In genomic region chr7:44646921-44647636, GRCh38 we compare ENCODE assay signal across 15 cellular contexts.
"Had no signal": no experiment of that assay in that cellular context is flagged by ENCODE, and none has a peak within 500 bp of the region (broad histone marks: within the 10 kb centered on the region; RNA-seq: fewer than 3 reads in every experiment).

No MANE protein-coding gene starts in this region.

- ATAC-seq: activated T-helper 17 cell treated with anti-CD3 and anti-CD28 coated beads, Interleukin-2, amount 50 U/mL, for 72 hours; natural killer cell treated with Interleukin-12 subunit alpha and Interleukin-12 subunit beta and Interleukin-15 and Interleukin-18, amount 100 ng/mL, for 72 hours had no signal

- DNase-seq: activated CD4-positive, alpha-beta memory T cell treated with anti-CD3 and anti-CD28 coated beads, Interleukin-2, amount 10 ng/mL, durations not matched to agents 7 days and 5 days; activated CD8-positive, alpha-beta memory T cell treated with anti-CD3 and anti-CD28 coated beads, Interleukin-2, amount 50 U/mL, for 48 hours; activated naive CD4-positive, alpha-beta T cell treated with anti-CD3 and anti-CD28 coated beads, Interleukin-2, amount 50 U/mL, for 16 hours; amniotic stem cell; brain microvascular endothelial cell; immature natural killer cell; left cardiac atrium; stimulated activated CD4-positive, alpha-beta T cell treated with anti-CD3 and anti-CD28 coated beads, Interleukin-4, amount 100 ng/mL, for 24 hours; stomach; tibial artery had no signal

- H3K27me3 ChIP-seq: brain microvascular endothelial cell, stomach, tibial artery, vagina had no signal

- H3K4me3 ChIP-seq: stomach, tibial artery, vagina had no signal

- H3K27ac Mint-ChIP-seq: natural killer cell treated with Interleukin-12 subunit alpha and Interleukin-12 subunit beta and Interleukin-15 and Interleukin-18, amount 100 ng/mL, for 72 hours; T-helper 2 cell treated with Interferon-gamma antibody and Interleukin-4, amounts not matched to agents 5 μg/mL and 100 μg/mL, for 36 hours had no signal

- H3K27me3 Mint-ChIP-seq: activated CD4-positive, alpha-beta memory T cell treated with anti-CD3 and anti-CD28 coated beads, Interleukin-2, amount 10 ng/mL, durations not matched to agents 7 days and 5 days; activated T-helper 17 cell treated with anti-CD3 and anti-CD28 coated beads, Interleukin-2, amount 50 U/mL, for 72 hours; dendritic cell treated with granulocyte-macrophage colony-stimulating factor and Interleukin-4, amounts not matched to agents 40 ng/mL and 50 ng/mL, for 4 days; natural killer cell treated with Interleukin-12 subunit alpha and Interleukin-12 subunit beta and Interleukin-15 and Interleukin-18, amount 100 ng/mL, for 72 hours had no signal

- H3K27ac ChIP-seq: brain microvascular endothelial cell, stomach, tibial artery, vagina had no signal

- H3K9me3 ChIP-seq: stomach, tibial artery, vagina had no signal

- H3K4me1 ChIP-seq: tibial artery, vagina had no signal

- H3K9me3 Mint-ChIP-seq: activated CD4-positive, alpha-beta memory T cell treated with anti-CD3 and anti-CD28 coated beads, Interleukin-2, amount 10 ng/mL, durations not matched to agents 7 days and 5 days; activated T-helper 17 cell treated with anti-CD3 and anti-CD28 coated beads, Interleukin-2, amount 50 U/mL, for 72 hours; dendritic cell treated with granulocyte-macrophage colony-stimulating factor and Interleukin-4, amounts not matched to agents 40 ng/mL and 50 ng/mL, for 4 days; immature natural killer cell; natural killer cell treated with Interleukin-12 subunit alpha and Interleukin-12 subunit beta and Interleukin-15 and Interleukin-18, amount 100 ng/mL, for 72 hours; T-helper 2 cell treated with Interferon-gamma antibody and Interleukin-4, amounts not matched to agents 5 μg/mL and 100 μg/mL, for 36 hours had no signal

- H3K4me3 Mint-ChIP-seq: activated CD4-positive, alpha-beta memory T cell treated with anti-CD3 and anti-CD28 coated beads, Interleukin-2, amount 10 ng/mL, durations not matched to agents 7 days and 5 days; activated T-helper 17 cell treated with anti-CD3 and anti-CD28 coated beads, Interleukin-2, amount 50 U/mL, for 72 hours; dendritic cell treated with granulocyte-macrophage colony-stimulating factor and Interleukin-4, amounts not matched to agents 40 ng/mL and 50 ng/mL, for 4 days; immature natural killer cell; natural killer cell treated with Interleukin-12 subunit alpha and Interleukin-12 subunit beta and Interleukin-15 and Interleukin-18, amount 100 ng/mL, for 72 hours; T-helper 2 cell treated with Interferon-gamma antibody and Interleukin-4, amounts not matched to agents 5 μg/mL and 100 μg/mL, for 36 hours had no signal
